ENCODE assay signal across 14 cellular contexts in genomic region chr1:29682171-29682917, GRCh38.
DNase-seq lines count a peak whose midpoint lies in the region; ATAC-seq, FAIRE-seq and TF ChIP-seq lines count a peak whose summit lies in the region.
"Had no signal": no experiment of that assay in that cellular context is flagged by ENCODE, and none has a peak within 500 bp of the region (broad histone marks: within the 10 kb centered on the region; RNA-seq: fewer than 3 reads in every experiment).

No MANE protein-coding gene starts in this region.

- H3K79me1 ChIP-seq in H1 (ENCODE audit: low read depth, low read length), result no peaks in the 10 kb centered on the region

- H3K4ac ChIP-seq in H1 (replicated peaks; ENCODE audit: insufficient read length, low read depth, low read length), result no peak overlapping the region

- no peak for TF ChIP-seq EP300 in H1 (IDR thresholded peaks at IDR 0.05; ENCODE audit: borderline replicate concordance in 1 of 2, low read depth in 2 of 2, low read length in 2 of 2)

- H3K9ac ChIP-seq in H1 (replicated peaks in 1 of 4; ENCODE audit: extremely low read depth in 1 of 4, low read depth in 3 of 4, low read length in 3 of 4), result no peak overlapping the region

- no peaks in the 10 kb centered on the region for H3K79me2 ChIP-seq in H1 (ENCODE audit: control insufficient read depth in 1 of 2, insufficient read depth in 2 of 2, low read length in 2 of 2)

- TF ChIP-seq POLR2A in H1 (IDR thresholded peaks at IDR 0.05; ENCODE audit: control extremely low read depth in 1 of 2, low read depth in 2 of 2, low read length in 2 of 2), result no peak

- H2BK5ac ChIP-seq in H1 (ENCODE audit: low read depth, low read length), result no peak overlapping the region

- peaks cover 0 to 5% of the 10 kb centered on the region in 2 experiments; a peak in 1 of 4 replicates for H3K9me3 ChIP-seq in H1 (ENCODE audit: insufficient read depth in 2 of 2, low read depth in 1 of 2, low read length in 1 of 2)

- no peak overlapping the region for H2BK120ac ChIP-seq in H1 (replicated peaks; ENCODE audit: low read depth, low read length)

- H2BK12ac ChIP-seq in H1 (ENCODE audit: low read depth, low read length), result no peak overlapping the region

- H3K36me3 ChIP-seq in H1 (ENCODE audit: control insufficient read depth in 2 of 4, insufficient read depth in 4 of 4, low read length in 3 of 4), result no peaks in the 10 kb centered on the region

- H3K14ac ChIP-seq in H1 (ENCODE audit: insufficient read length), result no peak overlapping the region

- ATAC-seq in GM21619 (IDR thresholded peaks at IDR 0.05; ENCODE audit: unreplicated experiment) (no peak), HG03460 (IDR thresholded peaks at IDR 0.05; ENCODE audit: unreplicated experiment) (no peak)

- POLR2A ChIA-PET in H1 (lab: Charles Lee; ENCODE audit: partially characterized antibody), result no interaction called here

- peak overlapping the region; percentile 92; the same call in 1 of the 2 replicates for H2BK15ac ChIP-seq in H1 (ENCODE audit: low read length)

- H3K4me1 ChIP-seq in H1 (replicated peaks in 1 of 4; ENCODE audit: control insufficient read depth in 3 of 4, insufficient read depth in 4 of 4, low read length in 3 of 4), result no peaks in the 10 kb centered on the region; a peak in 2 of 7 replicates

- no peak for TF ChIP-seq RAD21 in H1 (IDR thresholded peaks at IDR 0.05 in 1 of 2, conservative IDR thresholded peaks at IDR 0.05 in 1 of 2; ENCODE audit: low read depth in 2 of 2, low read length in 2 of 2)

- no peak overlapping the region for H3K23ac ChIP-seq in H1 (ENCODE audit: insufficient read length)

- H3K56ac ChIP-seq in H1 (replicated peaks; ENCODE audit: insufficient read length, low read depth, low read length), result no peak overlapping the region

- H2BK20ac ChIP-seq in H1 (ENCODE audit: low read length), result no peak overlapping the region

- no peak overlapping the region for H3K4me3 ChIP-seq in H1 (ENCODE audit: extremely low read depth in 1 of 4, insufficient read depth in 2 of 4, low read depth in 3 of 4, low read length in 4 of 4)

- H3K27me3 ChIP-seq in H1 (replicated peaks in 1 of 4; ENCODE audit: control insufficient read depth in 3 of 4, extremely low read depth in 1 of 4, insufficient read depth in 3 of 4, low read length in 3 of 4), result no peaks in the 10 kb centered on the region

- no peak overlapping the region for H4K91ac ChIP-seq in H1 (replicated peaks; ENCODE audit: insufficient read length, low read length)

- no peak for FAIRE-seq in H1 (lab: Jason Lieb, UNC)
- FAIRE-seq: frontal cortex, urothelium cell line had no signal

- TF ChIP-seq CTCF in H1 (IDR thresholded peaks at IDR 0.05; ENCODE audit: control extremely low read depth in 1 of 3, insufficient read depth in 1 of 3, low read depth in 1 of 3, low read length in 3 of 3), result peak in 1 of 3 experiments; percentile 0; a peak in 1 of 4 replicates

- no peak overlapping the region for H3K18ac ChIP-seq in H1 (ENCODE audit: extremely low read depth, low read length)

- H4K8ac ChIP-seq in H1 (ENCODE audit: extremely low read depth, insufficient read depth, low read length), result no peak overlapping the region; the same call in 1 of the 2 replicates

- no peaks in the 10 kb centered on the region for H4K20me1 ChIP-seq in H1 (replicated peaks in 1 of 2; ENCODE audit: control insufficient read depth in 1 of 2, insufficient read depth in 2 of 2, low read length in 2 of 2)

- no peak overlapping the region for H2AK5ac ChIP-seq in H1 (ENCODE audit: low read depth, low read length)

- 86% methylated on average over 10 of the region's 10 CpGs; no CpG with 5 or more reads in 1 of the 2 experiments for WGBS in H1 (ENCODE audit: extremely low coverage in 1 of 2, insufficient coverage in 1 of 2, insufficient read length in 1 of 2, insufficient replicate concordance in 2 of 2, low coverage in 1 of 2, low lambda C conversion rate in 2 of 2, missing lambda C conversion rate in 1 of 2), 2 experiments

- no peak overlapping the region for H2AFZ ChIP-seq in H1 (ENCODE audit: low read length)

- CTCF ChIA-PET in H1 (lab: Charles Lee; ENCODE audit: partially characterized antibody), result interaction anchor here (0.6 to 16.4 kb wide), 6 partner anchors 19 to 351 kb away, joined by 3 to 163 read pairs (median 3); no protein-coding TSS in a partner anchor

- no peak overlapping the region for H4K5ac ChIP-seq in H1 (ENCODE audit: insufficient read length, low read depth, low read length)

- no peak overlapping the region for H3K4me2 ChIP-seq in H1 (ENCODE audit: insufficient read depth in 1 of 2, low read depth in 2 of 2, low read length in 2 of 2)

- DNase-seq in SHP77 (lab: John Stamatoyannopoulos, UW) (peak; percentile 32 to 53), SHP77 treated with DMSO at 0.1 percent for 48 hours (lab: John Stamatoyannopoulos, UW) (no peak), NCI-H2171 treated with DMSO at 0.1 percent for 48 hours (lab: John Stamatoyannopoulos, UW) (peak; percentile 86), H1 (ENCODE audit: low read depth in 1 of 2, low spot score in 2 of 2) (peak in 1 of 2 experiments; percentile 42), SIG-M5 treated with dmso at 0.1 percent for 504 hours (lab: John Stamatoyannopoulos, UW; ENCODE audit: unreplicated experiment) (no peak)
- peak; percentile 5 for DNase-seq in stimulated activated CD8-positive, alpha-beta memory T cell treated with anti-CD3 and anti-CD28 coated beads, Interleukin-4, amount 100 ng/mL, for 48 hours
- DNase-seq: activated B cell treated with CpG ODN at 0.5 μM for 24 hours; activated effector memory CD4-positive, alpha-beta T cell treated with anti-CD3 and anti-CD28 coated beads, Interleukin-2, amount 50 U/mL, for 16 hours; CD4-positive, alpha-beta memory T cell; NCI-H510A had no signal

- H3K23me2 ChIP-seq in H1 (ENCODE audit: low read depth, low read length), result no peaks in the 10 kb centered on the region

- no peak overlapping the region for H3K27ac ChIP-seq in H1 (ENCODE audit: low read depth, low read length)

TF ChIP-seq in H1, 55 proteins besides CTCF, POLR2A, EP300 and RAD21 (continues in another document):
- TF ChIP-seq POLR2AphosphoS5 (IDR thresholded peaks at IDR 0.05; ENCODE audit: low read depth, low read length) (no peak), ZNF274 (IDR thresholded peaks at IDR 0.05; ENCODE audit: borderline replicate concordance, extremely low read depth, low read length) (no peak), PHF8 (conservative IDR thresholded peaks at IDR 0.05; ENCODE audit: low read depth, low read length) (no peak), SP4 (IDR thresholded peaks at IDR 0.05; ENCODE audit: low read length) (no peak), CEBPB (IDR thresholded peaks at IDR 0.05; ENCODE audit: low read depth, low read length) (no peak), SRF (IDR thresholded peaks at IDR 0.05; ENCODE audit: low read depth, low read length) (no peak), KDM4A (IDR thresholded peaks at IDR 0.05; ENCODE audit: low read depth, low read length, severe bottlenecking) (no peak), CREB1 (IDR thresholded peaks at IDR 0.05) (no peak), GTF2F1 (IDR thresholded peaks at IDR 0.05; ENCODE audit: borderline replicate concordance, low read depth, low read length) (no peak), BRCA1 (IDR thresholded peaks at IDR 0.05; ENCODE audit: low read depth, low read length) (no peak), BCL11A (IDR thresholded peaks at IDR 0.05; ENCODE audit: low read depth in 2 of 2, low read length in 2 of 2) (no peak), MAFK (IDR thresholded peaks at IDR 0.05; ENCODE audit: low read depth, low read length) (no peak), CBX5 (IDR thresholded peaks at IDR 0.05; ENCODE audit: low read depth, low read length) (no peak), SIX5 (IDR thresholded peaks at IDR 0.05; ENCODE audit: low read depth, low read length) (no peak)

Comparison
In these comparisons a context has a peak if more than half of its experiments do, and no peak if none do; other contexts are left out.
1. DNase-seq: peak in SHP77 (2 of 2), NCI-H2171 treated with DMSO at 0.1 percent for 48 hours (single experiment) and stimulated activated CD8-positive, alpha-beta memory T cell treated with anti-CD3 and anti-CD28 coated beads, Interleukin-4, amount 100 ng/mL, for 48 hours (single experiment); none in SHP77 treated with DMSO at 0.1 percent for 48 hours (single experiment) and SIG-M5 treated with dmso at 0.1 percent for 504 hours (single experiment).